In genomic region chr15:89172921-89173320, GRCh38 we compare ENCODE assay signal across 20 cellular contexts. TPM values are rescaled to one million over a fixed set of nuclear protein-coding genes. Genes with fewer than 3 reads are reported as not detected.
"Had no signal": no experiment of that assay in that cellular context is flagged by ENCODE, and none has a peak within 500 bp of the region (broad histone marks: within the 10 kb centered on the region; RNA-seq: fewer than 3 reads in every experiment).

No MANE protein-coding gene starts in this region.

- H3K4me3 Mint-ChIP-seq: activated naive CD8-positive, alpha-beta T cell treated with anti-CD3 and anti-CD28 coated beads, Interleukin-2, amount 10 ng/mL, durations not matched to agents 7 days and 5 days; activated T-helper 1 cell treated with anti-CD3 and anti-CD28 coated beads, Interleukin-12 subunit alpha, Interleukin-12 subunit beta, Interleukin-2, Interleukin-4 antibody, amounts not matched to agents 30 ng/mL and 10 ng/mL and 1 ng/mL, durations not matched to agents 14 hours and 24 hours and 36 hours; brain had no signal

- H3K27ac ChIP-seq: pancreas, transverse colon had no signal

- H3K9me3 Mint-ChIP-seq: activated naive CD8-positive, alpha-beta T cell treated with anti-CD3 and anti-CD28 coated beads, Interleukin-2, amount 10 ng/mL, durations not matched to agents 7 days and 5 days; activated T-helper 1 cell treated with anti-CD3 and anti-CD28 coated beads, Interleukin-12 subunit alpha, Interleukin-12 subunit beta, Interleukin-2, Interleukin-4 antibody, amounts not matched to agents 30 ng/mL and 10 ng/mL and 1 ng/mL, durations not matched to agents 14 hours and 24 hours and 36 hours; brain; naive B cell had no signal

- H3K9me3 ChIP-seq: pancreas, transverse colon had no signal

- H3K4me1 Mint-ChIP-seq: naive B cell had no signal

- ATAC-seq: left lobe of liver, pancreas, sciatic nerve had no signal

- H3K27ac Mint-ChIP-seq: activated naive CD8-positive, alpha-beta T cell treated with anti-CD3 and anti-CD28 coated beads, Interleukin-2, amount 10 ng/mL, durations not matched to agents 7 days and 5 days; naive B cell had no signal

- H3K27me3 ChIP-seq: pancreas, transverse colon had no signal

- H3K27me3 Mint-ChIP-seq: activated naive CD8-positive, alpha-beta T cell treated with anti-CD3 and anti-CD28 coated beads, Interleukin-2, amount 10 ng/mL, durations not matched to agents 7 days and 5 days; naive B cell had no signal

- DNase-seq: activated CD4-positive, alpha-beta T cell treated with anti-CD3 and anti-CD28 coated beads, Interleukin-2, amount 50 U/mL, for 4 hours; activated naive CD8-positive, alpha-beta T cell treated with anti-CD3 and anti-CD28 coated beads, Interleukin-2, amount 10 ng/mL, durations not matched to agents 7 days and 5 days; caudate nucleus; foreskin melanocyte; kidney; naive B cell; pancreas; stimulated activated CD4-positive, alpha-beta T cell treated with anti-CD3 and anti-CD28 coated beads, Interleukin-1b, Interleukin-23, amount 100 ng/mL, for 48 hours; stimulated activated naive CD4-positive, alpha-beta T cell treated with Interleukin-2 at 50 U/mL for 16 hours; T-helper 2 cell; transverse colon had no signal

- H3K4me3 ChIP-seq: pancreas, transverse colon had no signal

RNA-seq across cellular contexts. Expression of gene RLBP1, which starts 48.5 kb away (rescaled TPM):
- total RNA-seq: activated CD8-positive, alpha-beta memory T cell treated with anti-CD3 and anti-CD28 coated beads for 36 hours; activated naive CD8-positive, alpha-beta T cell treated with anti-CD3 and anti-CD28 coated beads, Interleukin-2, amount 10 ng/mL, durations not matched to agents 7 days and 5 days; activated T-helper 1 cell treated with anti-CD3 and anti-CD28 coated beads, Interleukin-12 subunit alpha, Interleukin-12 subunit beta, Interleukin-2, Interleukin-4 antibody, amounts not matched to agents 30 ng/mL and 10 ng/mL and 1 ng/mL, durations not matched to agents 14 hours and 24 hours and 36 hours; dermis microvascular lymphatic vessel endothelial cell; kidney; left lobe of liver; mononuclear cell; pancreas; pulmonary artery endothelial cell; sciatic nerve; subcutaneous adipose tissue; transverse colon had no signal
